ENCODE assay signal across 17 cellular contexts in the genomic region with DNA sequence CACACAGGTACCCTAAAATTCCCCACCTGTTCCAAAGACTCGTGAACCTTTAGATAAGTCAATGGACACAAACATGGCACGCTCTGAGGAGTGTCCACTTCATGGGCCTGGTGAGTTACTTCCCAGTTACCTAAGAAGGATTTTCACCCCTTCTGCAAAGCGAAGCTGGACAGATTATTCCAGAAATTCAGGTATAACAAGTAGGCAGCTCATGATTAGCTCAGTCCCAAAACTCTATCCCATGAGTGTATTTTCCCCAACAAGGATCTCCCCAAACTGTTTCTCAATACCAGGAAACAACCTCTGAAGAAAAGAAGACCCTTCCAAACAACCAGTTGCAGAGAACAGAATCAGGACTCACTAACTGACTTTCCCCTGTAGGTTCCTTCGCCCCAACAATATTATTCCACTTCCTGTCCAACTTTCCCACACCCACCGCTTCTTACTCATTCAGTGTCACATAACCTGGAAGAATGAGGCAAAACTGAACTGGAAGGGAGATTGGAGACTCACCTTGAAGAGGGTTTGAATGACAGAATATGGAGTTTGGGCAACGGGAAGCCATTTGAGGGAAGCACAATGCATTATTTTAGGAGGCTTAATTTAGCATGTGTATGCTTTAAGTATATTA.
"Had no signal": no experiment of that assay in that cellular context is flagged by ENCODE, and none has a peak within 500 bp of the region (broad histone marks: within the 10 kb centered on the region; RNA-seq: fewer than 3 reads in every experiment).

No MANE protein-coding gene starts in this region.

- H3K36me3 ChIP-seq: colonic mucosa, left ventricle myocardium inferior had no signal

- H3K4me1 Mint-ChIP-seq: stimulated activated naive CD8-positive, alpha-beta T cell treated with anti-CD3 and anti-CD28 coated beads, Interleukin-15, amount 100 ng/mL, for 72 hours had no signal

- H3K36me3 Mint-ChIP-seq: activated naive CD8-positive, alpha-beta T cell had no signal

- H3K27me3 ChIP-seq: body of pancreas, colonic mucosa, gastroesophageal sphincter, heart left ventricle, suprapubic skin had no signal

- H3K27ac Mint-ChIP-seq: activated naive CD8-positive, alpha-beta T cell; activated T-helper 1 cell treated with anti-CD3 and anti-CD28 coated beads, Interleukin-12 subunit alpha, Interleukin-12 subunit beta, Interleukin-2, Interleukin-4 antibody, amounts not matched to agents 30 ng/mL and 10 ng/mL and 1 ng/mL, durations not matched to agents 14 hours and 24 hours and 36 hours; stimulated activated naive CD8-positive, alpha-beta T cell treated with anti-CD3 and anti-CD28 coated beads, Interleukin-15, amount 100 ng/mL, for 72 hours; type B pancreatic cell had no signal

- H3K27me3 Mint-ChIP-seq: activated naive CD8-positive, alpha-beta T cell; stimulated activated naive CD8-positive, alpha-beta T cell treated with anti-CD3 and anti-CD28 coated beads, Interleukin-15, amount 100 ng/mL, for 72 hours; type B pancreatic cell had no signal

- H3K4me3 ChIP-seq: body of pancreas, colonic mucosa, gastroesophageal sphincter, heart left ventricle, left ventricle myocardium inferior, suprapubic skin had no signal

- H3K9me3 ChIP-seq: body of pancreas, colonic mucosa, gastroesophageal sphincter, heart left ventricle, left ventricle myocardium inferior, suprapubic skin had no signal

- H3K9me3 Mint-ChIP-seq: activated T-helper 1 cell treated with anti-CD3 and anti-CD28 coated beads, Interleukin-12 subunit alpha, Interleukin-12 subunit beta, Interleukin-2, Interleukin-4 antibody, amounts not matched to agents 30 ng/mL and 10 ng/mL and 1 ng/mL, durations not matched to agents 14 hours and 24 hours and 36 hours; stimulated activated naive CD8-positive, alpha-beta T cell treated with anti-CD3 and anti-CD28 coated beads, Interleukin-15, amount 100 ng/mL, for 72 hours; type B pancreatic cell had no signal

- H3K4me3 Mint-ChIP-seq: activated naive CD8-positive, alpha-beta T cell; activated T-helper 1 cell treated with anti-CD3 and anti-CD28 coated beads, Interleukin-12 subunit alpha, Interleukin-12 subunit beta, Interleukin-2, Interleukin-4 antibody, amounts not matched to agents 30 ng/mL and 10 ng/mL and 1 ng/mL, durations not matched to agents 14 hours and 24 hours and 36 hours; stimulated activated naive CD8-positive, alpha-beta T cell treated with anti-CD3 and anti-CD28 coated beads, Interleukin-15, amount 100 ng/mL, for 72 hours; type B pancreatic cell had no signal

- H3K4me1 ChIP-seq: body of pancreas, colonic mucosa had no signal

- H3K27ac ChIP-seq: body of pancreas, colonic mucosa, gastroesophageal sphincter, heart left ventricle, left ventricle myocardium inferior, suprapubic skin had no signal

- DNase-seq: activated CD4-positive, alpha-beta T cell treated with anti-CD3 and anti-CD28 coated beads, Interleukin-2, amount 50 U/mL, for 4 hours; activated gamma-delta T cell treated with Interleukin-2 at 50 U/mL for 16 hours; body of pancreas; central memory CD4-positive, alpha-beta T cell; colonic mucosa; heart left ventricle; left ventricle myocardium inferior; occipital lobe; stimulated activated CD4-positive, alpha-beta T cell treated with anti-CD3 and anti-CD28 coated beads, Interleukin-15, amount 100 ng/mL, for 24 hours; stimulated activated CD4-positive, alpha-beta T cell treated with anti-CD3 and anti-CD28 coated beads, Interleukin-2, amount 100 ng/mL, for 48 hours; stimulated activated naive CD8-positive, alpha-beta T cell treated with anti-CD3 and anti-CD28 coated beads, Interleukin-15, amount 100 ng/mL, for 72 hours; T-helper 2 cell had no signal
